ENCODE assay signal across 1 cellular context in genomic region chr19:43798546-43799409, GRCh38.
TF ChIP-seq lines count a peak whose summit lies in the region.

No MANE protein-coding gene starts in this region.

TF ChIP-seq in H1, 55 proteins besides CTCF, POLR2A, EP300 and RAD21:
- TF ChIP-seq KDM1A (IDR thresholded peaks at IDR 0.05; ENCODE audit: borderline replicate concordance, low read length) (no peak; the same call in 1 of the 2 replicates), KDM4A (IDR thresholded peaks at IDR 0.05; ENCODE audit: low read depth, low read length, severe bottlenecking) (peak; percentile 95), MAX (IDR thresholded peaks at IDR 0.05) (peak; percentile 62), SUZ12 (IDR thresholded peaks at IDR 0.05; ENCODE audit: low read length) (no peak), TAF1 (IDR thresholded peaks at IDR 0.05; ENCODE audit: low read depth, low read length) (0 out of 2 replicates have a peak, but pooled peaks have one; percentile 22), HDAC2 (IDR thresholded peaks at IDR 0.05; ENCODE audit: borderline replicate concordance in 1 of 2, low read depth in 2 of 2, low read length in 2 of 2) (0 out of 4 replicates have a peak, but pooled peaks of 1 of the 2 experiments have one; percentile 19), CREB1 (IDR thresholded peaks at IDR 0.05) (peak; percentile 34; the same call in 1 of the 2 replicates), ASH2L (IDR thresholded peaks at IDR 0.05; ENCODE audit: low read length) (peak; percentile 30), BRCA1 (IDR thresholded peaks at IDR 0.05; ENCODE audit: low read depth, low read length) (no peak), SIN3A (conservative IDR thresholded peaks at IDR 0.05 in 1 of 2, IDR thresholded peaks at IDR 0.05 in 1 of 2; ENCODE audit: low read depth in 1 of 2, low read length in 2 of 2) (0 out of 4 replicates have a peak, but pooled peaks have one; percentile 32 to 38), E2F6 (IDR thresholded peaks at IDR 0.05) (peak; percentile 71), ATF2 (IDR thresholded peaks at IDR 0.05; ENCODE audit: low read length) (no peak), BACH1 (IDR thresholded peaks at IDR 0.05; ENCODE audit: low read length) (no peak), JUND (IDR thresholded peaks at IDR 0.05; ENCODE audit: low read length) (peak; percentile 74; the same call in 1 of the 2 replicates), RBBP5 (IDR thresholded peaks at IDR 0.05; ENCODE audit: borderline replicate concordance, low read depth, low read length) (peak; percentile 62; the same call in 1 of the 2 replicates), GTF2F1 (IDR thresholded peaks at IDR 0.05; ENCODE audit: borderline replicate concordance, low read depth, low read length) (no peak), TBP (IDR thresholded peaks at IDR 0.05; ENCODE audit: low read depth, low read length) (no peak), PHF8 (conservative IDR thresholded peaks at IDR 0.05; ENCODE audit: low read depth, low read length) (peak; percentile 20; the same call in 1 of the 2 replicates)
